In genomic region chr2:109604597-109604996, GRCh38 we compare ENCODE assay signal across 14 cellular contexts. TPM values are rescaled to one million over a fixed set of nuclear protein-coding genes. Genes with fewer than 3 reads are reported as not detected.
A peak's percentile ranks its signal among the peaks of the same experiment; 100 is the strongest.
DNase-seq lines count a peak whose midpoint lies in the region; ATAC-seq, FAIRE-seq and TF ChIP-seq lines count a peak whose summit lies in the region.
"Had no signal": no experiment of that assay in that cellular context is flagged by ENCODE, and none has a peak within 500 bp of the region (broad histone marks: within the 10 kb centered on the region; RNA-seq: fewer than 3 reads in every experiment).

No MANE protein-coding gene starts in this region.

- ATAC-seq in upper lobe of left lung (ENCODE audit: low FRiP score in 2 of 2), result peak; percentile 44 to 88
- ATAC-seq: T-cell had no signal

- H3K27ac Mint-ChIP-seq in MCF 10A (ENCODE audit: low read depth, unreplicated experiment) (peak overlapping the region; percentile 57), astrocyte (ENCODE audit: unreplicated experiment) (peak overlapping the region; percentile 56)
- H3K27ac Mint-ChIP-seq in activated naive CD4-positive, alpha-beta T cell treated with anti-CD3 and anti-CD28 coated beads, Interleukin-2, amount 10 ng/mL, durations not matched to agents 7 days and 5 days, result no peak overlapping the region
- H3K27ac Mint-ChIP-seq: activated naive CD8-positive, alpha-beta T cell treated with anti-CD3 and anti-CD28 coated beads, Interleukin-2, amount 10 ng/mL, durations not matched to agents 7 days and 5 days; T-cell had no signal

- POLR2A ChIA-PET in MCF 10A (lab: Yijun Ruan, JAX), result interaction anchor here (0.6 to 2.7 kb wide), 7 partner anchors 9 to 152 kb away, joined by 3 to 39 read pairs (median 5); partner anchors contain the start of genes SEPTIN10 and SOWAHC

- H3K4me3 ChIP-seq in breast epithelium (no peak overlapping the region), astrocyte (ENCODE audit: insufficient read depth, low read depth, low read length) (no peak overlapping the region), hepatocyte (no peak overlapping the region), upper lobe of left lung (no peak overlapping the region)
- H3K4me3 ChIP-seq: suprapubic skin had no signal

- peaks cover 93% of the 10 kb centered on the region for H3K79me2 ChIP-seq in astrocyte (ENCODE audit: insufficient read depth, low read length)
- peaks cover 98% of the 10 kb centered on the region for H3K79me2 ChIP-seq in hepatocyte

- H3K27me3 ChIP-seq in breast epithelium (no peaks in the 10 kb centered on the region), astrocyte (ENCODE audit: insufficient read depth, low read length) (no peaks in the 10 kb centered on the region), hepatocyte (no peaks in the 10 kb centered on the region), upper lobe of left lung (no peaks in the 10 kb centered on the region)
- H3K27me3 ChIP-seq: suprapubic skin had no signal

- H3K4me1 Mint-ChIP-seq in MCF 10A (ENCODE audit: insufficient read depth, unreplicated experiment), result peaks cover 33% of the 10 kb centered on the region
- H3K4me1 Mint-ChIP-seq in astrocyte (ENCODE audit: low read depth, unreplicated experiment), result peaks cover 54% of the 10 kb centered on the region
- H3K4me1 Mint-ChIP-seq in activated naive CD4-positive, alpha-beta T cell treated with anti-CD3 and anti-CD28 coated beads, Interleukin-2, amount 10 ng/mL, durations not matched to agents 7 days and 5 days, result peaks cover 2% of the 10 kb centered on the region

- peaks cover 26% of the 10 kb centered on the region for H4K20me1 ChIP-seq in astrocyte (ENCODE audit: insufficient read depth, low read length)
- H4K20me1 ChIP-seq in hepatocyte (ENCODE audit: insufficient read depth, poor library complexity, severe bottlenecking), result peaks cover 19% of the 10 kb centered on the region

- peak overlapping the region; percentile 9 for H3K4me3 Mint-ChIP-seq in MCF 10A (ENCODE audit: unreplicated experiment)
- no peak overlapping the region for H3K4me3 Mint-ChIP-seq in astrocyte (ENCODE audit: unreplicated experiment)
- no peak overlapping the region for H3K4me3 Mint-ChIP-seq in activated naive CD4-positive, alpha-beta T cell treated with anti-CD3 and anti-CD28 coated beads, Interleukin-2, amount 10 ng/mL, durations not matched to agents 7 days and 5 days
- H3K4me3 Mint-ChIP-seq: activated naive CD8-positive, alpha-beta T cell treated with anti-CD3 and anti-CD28 coated beads, Interleukin-2, amount 10 ng/mL, durations not matched to agents 7 days and 5 days; T-cell had no signal

- H3K36me3 ChIP-seq in breast epithelium, result no peaks in the 10 kb centered on the region
- no peaks in the 10 kb centered on the region for H3K36me3 ChIP-seq in astrocyte (ENCODE audit: insufficient read depth, low read length)
- H3K36me3 ChIP-seq in hepatocyte (replicated peaks; ENCODE audit: insufficient read depth, low read depth), result no peaks in the 10 kb centered on the region
- no peaks in the 10 kb centered on the region for H3K36me3 ChIP-seq in upper lobe of left lung
- H3K36me3 ChIP-seq: suprapubic skin had no signal

- no TSS peak for BruUV-seq in MCF 10A (replicated peaks; lab: Mats Ljungman, UMichigan)

- H3K9me3 Mint-ChIP-seq in MCF 10A (ENCODE audit: unreplicated experiment), result no peaks in the 10 kb centered on the region
- H3K9me3 Mint-ChIP-seq in astrocyte (ENCODE audit: unreplicated experiment), result no peaks in the 10 kb centered on the region
- H3K9me3 Mint-ChIP-seq in activated naive CD4-positive, alpha-beta T cell treated with anti-CD3 and anti-CD28 coated beads, Interleukin-2, amount 10 ng/mL, durations not matched to agents 7 days and 5 days, result no peaks in the 10 kb centered on the region
- H3K9me3 Mint-ChIP-seq: activated naive CD8-positive, alpha-beta T cell treated with anti-CD3 and anti-CD28 coated beads, Interleukin-2, amount 10 ng/mL, durations not matched to agents 7 days and 5 days had no signal

- 90% methylated on average over 5 of the region's 5 CpGs for WGBS in hepatocyte (ENCODE audit: low lambda C conversion rate, missing lambda C conversion rate)
- WGBS in upper lobe of left lung, 2 donors, result 67 to 73% methylated on average over 5 of the region's 5 CpGs

- no peak overlapping the region for H3K9ac ChIP-seq in astrocyte (ENCODE audit: low read length)

- H3K4me1 ChIP-seq in breast epithelium (no peaks in the 10 kb centered on the region), astrocyte (ENCODE audit: insufficient read depth, low read length) (peaks cover 46% of the 10 kb centered on the region), hepatocyte (ENCODE audit: insufficient read depth) (no peaks in the 10 kb centered on the region), upper lobe of left lung (peaks cover 0 to 9% (median 6%) of the 10 kb centered on the region in 4 donors)

- H3K27ac ChIP-seq in breast epithelium (no peak overlapping the region), astrocyte (ENCODE audit: low read depth, low read length) (peak overlapping the region; percentile 39), hepatocyte (no peak overlapping the region), upper lobe of left lung (no peak overlapping the region)
- H3K27ac ChIP-seq: suprapubic skin had no signal

- H3K36me3 Mint-ChIP-seq in MCF 10A (ENCODE audit: insufficient read depth, unreplicated experiment) (peaks cover 8% of the 10 kb centered on the region), astrocyte (ENCODE audit: low read depth, unreplicated experiment) (no peaks in the 10 kb centered on the region)
- H3K36me3 Mint-ChIP-seq in activated naive CD4-positive, alpha-beta T cell treated with anti-CD3 and anti-CD28 coated beads, Interleukin-2, amount 10 ng/mL, durations not matched to agents 7 days and 5 days, result no peaks in the 10 kb centered on the region
- H3K36me3 Mint-ChIP-seq: activated naive CD8-positive, alpha-beta T cell treated with anti-CD3 and anti-CD28 coated beads, Interleukin-2, amount 10 ng/mL, durations not matched to agents 7 days and 5 days; T-cell had no signal

- no peak overlapping the region for H3K4me2 ChIP-seq in astrocyte (ENCODE audit: low read length)
- no peak overlapping the region for H3K4me2 ChIP-seq in hepatocyte

- TF ChIP-seq CTCF in MCF 10A (IDR thresholded peaks at IDR 0.05; ENCODE audit: unreplicated experiment) (no peak), breast epithelium (IDR thresholded peaks at IDR 0.05) (no peak), astrocyte (IDR thresholded peaks at IDR 0.05; ENCODE audit: insufficient read depth, low read depth, low read length) (no peak), hepatocyte (IDR thresholded peaks at IDR 0.05; ENCODE audit: poor library complexity) (no peak), upper lobe of left lung (IDR thresholded peaks at IDR 0.05) (no peak)

- CTCF ChIA-PET in MCF 10A (lab: Yijun Ruan, JAX), result interaction anchor here (0.6 to 3.3 kb wide), 5 partner anchors 9 to 479 kb away, joined by 3 to 12 read pairs (median 3); partner anchors contain the start of gene SOWAHC
- CTCF ChIA-PET in activated naive CD4-positive, alpha-beta T cell treated with anti-CD3 and anti-CD28 coated beads, Interleukin-2, amount 10 ng/mL, durations not matched to agents 7 days and 5 days (lab: Charles Lee), result no interaction called here

- intact Hi-C loops in MCF 10A (cut with micrococcal nuclease) (loop anchor here (1.0 kb wide), 1 partner anchor 10 kb away; the partner anchor contains the start of gene SOWAHC), breast epithelium (cut with DNase I; ENCODE audit: low total_unique reads) (no loop called here)

- H3K27me3 Mint-ChIP-seq in MCF 10A (ENCODE audit: insufficient read depth, unreplicated experiment), result no peaks in the 10 kb centered on the region
- H3K27me3 Mint-ChIP-seq in astrocyte (ENCODE audit: low read depth, unreplicated experiment), result no peaks in the 10 kb centered on the region
- peaks cover 19% of the 10 kb centered on the region for H3K27me3 Mint-ChIP-seq in activated naive CD4-positive, alpha-beta T cell treated with anti-CD3 and anti-CD28 coated beads, Interleukin-2, amount 10 ng/mL, durations not matched to agents 7 days and 5 days

- H3K9me3 ChIP-seq in breast epithelium, result no peaks in the 10 kb centered on the region
- no peaks in the 10 kb centered on the region for H3K9me3 ChIP-seq in astrocyte (ENCODE audit: insufficient read depth, low read depth, low read length)
- no peaks in the 10 kb centered on the region for H3K9me3 ChIP-seq in hepatocyte (ENCODE audit: low read depth)
- no peaks in the 10 kb centered on the region for H3K9me3 ChIP-seq in upper lobe of left lung
- H3K9me3 ChIP-seq: suprapubic skin had no signal

- FAIRE-seq in astrocyte (lab: Jason Lieb, UNC), result peak; percentile 65

- H2AFZ ChIP-seq in astrocyte (ENCODE audit: low read depth, low read length), result no peak overlapping the region
- H2AFZ ChIP-seq in hepatocyte, result no peak overlapping the region

- H3K9me2 ChIP-seq in hepatocyte (replicated peaks; ENCODE audit: insufficient read depth), result no peaks in the 10 kb centered on the region

- DNase-seq in MCF 10A (ENCODE audit: unreplicated experiment) (peak; percentile 81), breast epithelium (ENCODE audit: low spot score in 2 of 2) (no peak), astrocyte (ENCODE audit: low read depth) (peak; percentile 80), hepatocyte (ENCODE audit: low spot score) (peak; percentile 28), upper lobe of left lung (peak in 1 of 2 donors; percentile 83), DMS53 (lab: John Stamatoyannopoulos, UW) (no peak), NCI-H2171 (lab: John Stamatoyannopoulos, UW) (no peak)
- no peak for DNase-seq in activated naive CD4-positive, alpha-beta T cell treated with anti-CD3 and anti-CD28 coated beads, Interleukin-2, amount 10 ng/mL, durations not matched to agents 7 days and 5 days
- DNase-seq: activated CD8-positive, alpha-beta memory T cell treated with anti-CD3 and anti-CD28 coated beads for 24 hours; activated naive CD8-positive, alpha-beta T cell treated with anti-CD3 and anti-CD28 coated beads, Interleukin-2, amount 10 ng/mL, durations not matched to agents 7 days and 5 days; Karpas-422; NCI-H526; T-cell had no signal

- TF ChIP-seq POLR2A in breast epithelium (IDR thresholded peaks at IDR 0.05) (no peak), upper lobe of left lung (IDR thresholded peaks at IDR 0.05) (no peak)

- no peak for TF ChIP-seq EP300 in upper lobe of left lung (IDR thresholded peaks at IDR 0.05)

RNA-seq across cellular contexts. Expression of gene SEPTIN10, which starts 9.2 kb away (rescaled TPM):
- total RNA-seq in MCF 10A (2022), result 78.9 and 105 TPM in 2 replicates
- 100 to 1,000 TPM in 2 of 3 donors, 10 to 100 TPM in 1; 93.5 to 116 (median 100) TPM for total RNA-seq in breast epithelium
- total RNA-seq in astrocyte, result 76.3 and 90.8 TPM in 2 replicates
- total RNA-seq in hepatocyte, result 49.3 and 58.7 TPM in 2 replicates
- 35.7 and 38.7 TPM in 2 replicates for polyA plus RNA-seq in hepatocyte
- 100 to 1,000 TPM in 1 of 6 donors, 10 to 100 TPM in 5; 60.8 to 135 (median 88.5) TPM for total RNA-seq in upper lobe of left lung

RNA-seq across cellular contexts. Expression of gene SOWAHC, which starts 9.6 kb away (rescaled TPM):
- 25.6 and 35.3 TPM in 2 replicates for total RNA-seq in MCF 10A (2022)
- total RNA-seq in breast epithelium, result 10 to 100 TPM in 2 of 3 donors, 1 to 10 TPM in 1; 9.1 to 18.4 (median 14.7) TPM
- total RNA-seq in astrocyte, result 14.1 and 16.5 TPM in 2 replicates
- 26.2 and 26.5 TPM in 2 replicates for total RNA-seq in hepatocyte
- 14.0 and 18.8 TPM in 2 replicates for polyA plus RNA-seq in hepatocyte
- 10 to 100 TPM; 17.8 to 30.7 (median 24.7) TPM for total RNA-seq in upper lobe of left lung

Comparison
In these comparisons a context has a peak if more than half of its experiments do, and no peak if none do; other contexts are left out.
1. DNase-seq: peak in MCF 10A (single experiment), astrocyte (single experiment) and hepatocyte (single experiment); none in breast epithelium (0 of 2), activated naive CD4-positive, alpha-beta T cell treated with anti-CD3 and anti-CD28 coated beads, Interleukin-2, amount 10 ng/mL, durations not matched to agents 7 days and 5 days (single experiment), DMS53 (single experiment) and NCI-H2171 (single experiment).